8 cellular contexts compared by ENCODE assay signal in the genomic region with DNA sequence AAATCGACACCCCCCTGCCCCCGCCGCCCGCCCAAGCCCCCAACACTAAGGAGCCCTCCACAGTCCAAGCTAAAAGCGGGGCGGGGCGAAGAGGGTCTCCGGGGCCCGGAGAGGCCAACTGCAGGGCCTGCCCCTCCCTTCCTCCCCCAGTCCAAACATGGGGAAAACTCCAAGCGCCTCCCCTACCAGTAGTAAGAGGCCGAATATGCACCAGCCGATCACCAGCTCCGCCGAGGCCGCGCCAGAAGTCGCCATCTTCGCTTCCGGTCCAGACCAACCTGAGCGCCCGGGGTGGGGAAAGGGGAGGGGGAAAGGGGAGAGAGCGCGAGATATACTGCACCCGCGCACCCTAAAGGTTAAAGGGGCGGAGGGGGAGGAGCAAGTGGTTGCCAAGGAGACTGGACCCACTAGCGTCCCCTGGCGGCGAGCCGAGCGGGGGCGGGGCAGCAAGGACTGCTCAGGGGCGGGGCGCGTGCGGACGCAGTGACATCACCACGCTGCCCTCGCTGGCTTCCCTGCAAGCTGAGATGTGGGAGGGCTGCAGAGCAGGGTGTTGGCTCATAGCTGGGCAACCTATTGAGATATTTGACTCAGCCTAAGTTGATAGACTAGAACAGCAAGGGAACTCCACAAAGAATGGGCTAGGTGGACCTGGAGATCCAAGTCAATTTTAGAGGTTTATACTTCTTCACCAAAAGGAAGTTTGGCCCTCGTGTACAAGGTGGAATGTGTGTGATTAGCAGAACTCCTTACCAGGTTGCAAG. TPM values are rescaled to one million over a fixed set of nuclear protein-coding genes. Genes with fewer than 3 reads are reported as not detected.
DNase-seq lines count a peak whose midpoint lies in the region; ATAC-seq and TF ChIP-seq lines count a peak whose summit lies in the region.

A gene (minus strand): TSS at position 384 of the 764 bp plus-strand sequence. CDS start 129 bp downstream, at position 255.

- intact Hi-C loops in activated CD4-positive, alpha-beta T cell treated with anti-CD3 and anti-CD28 coated beads for 36 hours (cut with DNase I, micrococcal nuclease), result loop anchor here (1.0 to 10.0 kb wide), 7 partner anchors 16 to 868 kb away; a partner anchor contains a TSS

- peak within 1 kb of the TSS; percentile 96 for H3K27ac Mint-ChIP-seq in activated CD4-positive, alpha-beta T cell treated with anti-CD3 and anti-CD28 coated beads for 36 hours

- CTCF ChIA-PET in BJ (lab: Yijun Ruan, JAX), result interaction anchor here (0.7 to 1.9 kb wide), 14 partner anchors 9 to 199 kb away, joined by 3 to 9 read pairs (median 4); no protein-coding TSS in a partner anchor
- CTCF ChIA-PET in activated CD4-positive, alpha-beta T cell treated with anti-CD3 and anti-CD28 coated beads for 36 hours (lab: Charles Lee), result interaction anchor here (0.6 to 2.7 kb wide), 15 partner anchors 11 to 829 kb away, joined by 3 to 23 read pairs (median 4); no protein-coding TSS in a partner anchor

- H3K27me3 Mint-ChIP-seq in activated CD4-positive, alpha-beta T cell treated with anti-CD3 and anti-CD28 coated beads for 36 hours, result no peaks in the 10 kb centered on the region

- H3K4me3 Mint-ChIP-seq in activated CD4-positive, alpha-beta T cell treated with anti-CD3 and anti-CD28 coated beads for 36 hours, result peak within 1 kb of the TSS; percentile 94

- peak; percentile 90 for TF ChIP-seq CTCF in BJ (IDR thresholded peaks at IDR 0.05; ENCODE audit: insufficient read depth, low read depth, low read length)
- TF ChIP-seq CTCF in choroid plexus epithelial cell (conservative IDR thresholded peaks at IDR 0.05; ENCODE audit: low read depth, low read length), result peak; percentile 77
- peak; percentile 99 for TF ChIP-seq CTCF in kidney epithelial cell (IDR thresholded peaks at IDR 0.05; ENCODE audit: insufficient read depth, low read length, poor library complexity, severe bottlenecking)

- H3K36me3 Mint-ChIP-seq in activated CD4-positive, alpha-beta T cell treated with anti-CD3 and anti-CD28 coated beads for 36 hours (ENCODE audit: low read depth), result peaks cover 10% of the 10 kb centered on the region

- no peaks in the 10 kb centered on the region for H3K36me3 ChIP-seq in BJ (ENCODE audit: control insufficient read depth, insufficient read depth, low read length)
- H3K36me3 ChIP-seq in kidney epithelial cell (ENCODE audit: control insufficient read depth, insufficient read depth, low read length), result no peaks in the 10 kb centered on the region

- no peaks in the 10 kb centered on the region for H3K27me3 ChIP-seq in BJ (ENCODE audit: control insufficient read depth, insufficient read depth, low read length)
- H3K27me3 ChIP-seq in kidney epithelial cell (ENCODE audit: control insufficient read depth, insufficient read depth, low read length), result no peaks in the 10 kb centered on the region

- peak; percentile 67 for DNase-seq in BJ (ENCODE audit: low read depth)
- peak; percentile 72 for DNase-seq in GM19238 (ENCODE audit: insufficient read length, low spot score)
- DNase-seq in NCI-H510A treated with DMSO at 0.1 percent for 48 hours (lab: John Stamatoyannopoulos, UW), result peak; percentile 80
- peak; percentile 99 for DNase-seq in activated CD4-positive, alpha-beta T cell treated with anti-CD3 and anti-CD28 coated beads for 36 hours
- peak; percentile 98 for DNase-seq in choroid plexus epithelial cell (ENCODE audit: low read depth)
- peak; percentile 86 for DNase-seq in kidney epithelial cell (ENCODE audit: low read depth)
- DNase-seq in stimulated activated CD4-positive, alpha-beta T cell treated with anti-CD3 and anti-CD28 coated beads, Interleukin-15, amount 100 ng/mL, for 48 hours (ENCODE audit: low read depth in 2 of 2), result peak; percentile 98

- no peaks in the 10 kb centered on the region for H3K9me3 Mint-ChIP-seq in activated CD4-positive, alpha-beta T cell treated with anti-CD3 and anti-CD28 coated beads for 36 hours (ENCODE audit: low read depth)

- H3K4me3 ChIP-seq in BJ (ENCODE audit: low read depth, low read length) (peak within 1 kb of the TSS; percentile 78), choroid plexus epithelial cell (ENCODE audit: low read depth, low read length) (peak within 1 kb of the TSS; percentile 90), kidney epithelial cell (ENCODE audit: low read depth, low read length) (peak within 1 kb of the TSS; percentile 97)

- H3K4me1 Mint-ChIP-seq in activated CD4-positive, alpha-beta T cell treated with anti-CD3 and anti-CD28 coated beads for 36 hours, result peaks cover 44% of the 10 kb centered on the region

- peak; percentile 94 for ATAC-seq in HG03442 (IDR thresholded peaks at IDR 0.05; ENCODE audit: unreplicated experiment)
- ATAC-seq in activated CD4-positive, alpha-beta T cell treated with anti-CD3 and anti-CD28 coated beads for 36 hours, result peak; percentile 94

- POLR2A ChIA-PET in BJ (lab: Charles Lee), result interaction anchor here (0.6 kb wide), 2 partner anchors 12 to 97 kb away, joined by 3 to 6 read pairs; no protein-coding TSS in a partner anchor
- POLR2A ChIA-PET in activated CD4-positive, alpha-beta T cell treated with anti-CD3 and anti-CD28 coated beads for 36 hours (lab: Charles Lee), result interaction anchor here (0.5 to 1.5 kb wide), 6 partner anchors 12 to 1061 kb away, joined by 3 to 7 read pairs (median 4); no protein-coding TSS in a partner anchor

RNA-seq across cellular contexts. Expression of the gene that starts here (rescaled TPM):
- polyA plus RNA-seq in BJ (2011; rRNA removed), result 9.0 and 19.1 TPM in 2 replicates
- 5.0 and 8.7 TPM in 2 replicates for polyA minus RNA-seq in BJ (2011; rRNA and poly(A)+ RNA removed)
- total RNA-seq in activated CD4-positive, alpha-beta T cell treated with anti-CD3 and anti-CD28 coated beads for 36 hours, result 10 to 100 TPM; 16.7 to 18.4 TPM
- total RNA-seq in kidney epithelial cell, result 31.5 and 33.6 TPM in 2 replicates

Comparison
In these comparisons a context has a peak if more than half of its experiments do, and no peak if none do; other contexts are left out.
1. Peak in every context shown above with its lines: DNase-seq, ATAC-seq and H3K4me3 ChIP-seq.